24 cellular contexts compared by ENCODE assay signal in genomic region chr4:166386491-166387367, GRCh38.
DNase-seq lines count a peak whose midpoint lies in the region; ATAC-seq, FAIRE-seq and TF ChIP-seq lines count a peak whose summit lies in the region.
"Had no signal": no experiment of that assay in that cellular context is flagged by ENCODE, and none has a peak within 500 bp of the region (broad histone marks: within the 10 kb centered on the region; RNA-seq: fewer than 3 reads in every experiment).

No MANE protein-coding gene starts in this region.

- TF ChIP-seq CTCF in HepG2 (CRISPR knock-in tag; IDR thresholded peaks at IDR 0.05), result no peak
- TF ChIP-seq CTCF in right lobe of liver (IDR thresholded peaks at IDR 0.05), result no peak
- no peak for TF ChIP-seq CTCF in K562 (IDR thresholded peaks at IDR 0.05 in 2 of 3, conservative IDR thresholded peaks at IDR 0.05 in 1 of 3; ENCODE audit: insufficient read depth in 2 of 3, low read depth in 1 of 3, low read length in 3 of 3)

- no peaks in the 10 kb centered on the region for H3K9me1 ChIP-seq in K562 (ENCODE audit: control insufficient read depth, insufficient read depth, low read length)

- H2AFZ ChIP-seq in HepG2 (ENCODE audit: low read length), result no peak overlapping the region
- H2AFZ ChIP-seq in K562 (ENCODE audit: low read depth, low read length), result no peak overlapping the region

- TF ChIP-seq POLR2A in HepG2 (IDR thresholded peaks at IDR 0.05; ENCODE audit: insufficient read depth in 1 of 2, low read depth in 2 of 2, low read length in 2 of 2) (no peak), right lobe of liver (IDR thresholded peaks at IDR 0.05) (no peak), K562 (conservative IDR thresholded peaks at IDR 0.05) (no peak)

- H3K79me2 ChIP-seq in HepG2 (ENCODE audit: insufficient read depth, low read length) (no peaks in the 10 kb centered on the region), K562 (ENCODE audit: control insufficient read depth, insufficient read depth, low read length) (no peaks in the 10 kb centered on the region)

- H3K36me3 ChIP-seq in HepG2 (replicated peaks in 1 of 2; ENCODE audit: control insufficient read depth in 1 of 2, insufficient read depth in 2 of 2, low read length in 2 of 2), result no peaks in the 10 kb centered on the region
- no peaks in the 10 kb centered on the region for H3K36me3 ChIP-seq in right lobe of liver
- no peaks in the 10 kb centered on the region for H3K36me3 ChIP-seq in K562 (ENCODE audit: control insufficient read depth, insufficient read depth, low read length)
- H3K36me3 ChIP-seq: adrenal gland, transverse colon had no signal

- CTCF ChIA-PET in HepG2 (lab: Yijun Ruan, JAX; ENCODE audit: low intra/inter-chr PET ratio, low total read pairs), result no interaction called here
- CTCF ChIA-PET in K562 (lab: Yijun Ruan, JAX; ENCODE audit: low intra/inter-chr PET ratio), result no interaction called here

- no peaks in the 10 kb centered on the region for H4K20me1 ChIP-seq in HepG2 (ENCODE audit: insufficient read depth, low read length)
- H4K20me1 ChIP-seq in K562 (replicated peaks; ENCODE audit: control insufficient read depth, insufficient read depth, low read length), result no peaks in the 10 kb centered on the region

- H3K36me3 Mint-ChIP-seq in activated T-helper 2 cell treated with anti-CD3 and anti-CD28 coated beads, Interferon-gamma antibody, Interleukin-2, Interleukin-4, amounts not matched to agents 10 μg/mL and 5 μg/mL and 100 μg/mL, durations not matched to agents 14 hours and 24 hours and 36 hours (ENCODE audit: low read depth), result no peaks in the 10 kb centered on the region
- H3K36me3 Mint-ChIP-seq: naive B cell had no signal

- H3K27me3 ChIP-seq in HepG2 (ENCODE audit: control insufficient read depth in 1 of 2, insufficient read depth in 2 of 2, low read length in 2 of 2), result no peaks in the 10 kb centered on the region
- no peaks in the 10 kb centered on the region for H3K27me3 ChIP-seq in right lobe of liver
- no peaks in the 10 kb centered on the region for H3K27me3 ChIP-seq in K562 (ENCODE audit: control insufficient read depth in 2 of 2, insufficient read depth in 2 of 2, low read length in 2 of 2)
- H3K27me3 ChIP-seq: adrenal gland, transverse colon had no signal

- ATAC-seq in HepG2 (no peak), right lobe of liver (no peak), K562 (no peak), GM21737 (IDR thresholded peaks at IDR 0.05; ENCODE audit: unreplicated experiment) (no peak)
- ATAC-seq: Panc1; right cardiac atrium; stimulated activated naive CD8-positive, alpha-beta T cell treated with anti-CD3 and anti-CD28 coated beads, Interleukin-15, Interleukin-2, amounts not matched to agents 100 U/mL and 50 U/mL, for 24 hours had no signal

- no peak for DNase-seq in HepG2 (ENCODE audit: low spot score)
- no peak for DNase-seq in right lobe of liver
- DNase-seq in NAMALWA (ENCODE audit: low spot score), result peak; percentile 4
- no peak for DNase-seq in K562 (ENCODE audit: extremely low read depth in 1 of 4, low spot score in 3 of 4)
- no peak for DNase-seq in cerebellar nuclear complex (lab: John Stamatoyannopoulos, UW)
- no peak for DNase-seq in activated effector memory CD4-positive, alpha-beta T cell treated with Interleukin-2 at 50 U/mL for 16 hours
- DNase-seq in activated T-helper 2 cell treated with anti-CD3 and anti-CD28 coated beads, Interferon-gamma antibody, Interleukin-2, Interleukin-4, amounts not matched to agents 10 μg/mL and 5 μg/mL and 100 μg/mL, durations not matched to agents 14 hours and 24 hours and 36 hours (ENCODE audit: low spot score), result no peak
- DNase-seq: activated CD4-positive, alpha-beta T cell treated with anti-CD3 and anti-CD28 coated beads for 4 hours; activated effector memory CD4-positive, alpha-beta T cell treated with anti-CD3 and anti-CD28 coated beads, Interleukin-2, amount 50 U/mL, for 16 hours; adrenal gland; CD4-positive, alpha-beta T cell; effector memory CD4-positive, alpha-beta T cell; hippocampal formation; MM.1S; naive B cell; NCI-H1930; right cardiac atrium; stimulated activated naive CD8-positive, alpha-beta T cell treated with anti-CD3 and anti-CD28 coated beads, Interleukin-15, Interleukin-2, amounts not matched to agents 100 U/mL and 50 U/mL, for 24 hours; transverse colon had no signal

- POLR2A ChIA-PET in HepG2 (lab: Yijun Ruan, JAX) (no interaction called here), K562 (lab: Yijun Ruan, JAX) (no interaction called here)

- H3K4me2 ChIP-seq in HepG2 (ENCODE audit: low read depth, low read length) (no peak overlapping the region), K562 (ENCODE audit: insufficient read depth, low read length) (no peak overlapping the region)

- WGBS in HepG2 (ENCODE audit: low lambda C conversion rate), result 7% methylated on average over 6 of the region's 6 CpGs
- WGBS in right lobe of liver (ENCODE audit: insufficient coverage, low coverage, low lambda C conversion rate, missing lambda C conversion rate), result 46% methylated on average over 6 of the region's 6 CpGs
- 2% methylated on average over 6 of the region's 6 CpGs for WGBS in K562 (ENCODE audit: insufficient coverage, low coverage, missing lambda C conversion rate)

- H3K27ac ChIP-seq in HepG2 (ENCODE audit: extremely low read length, insufficient read depth, low read length) (no peak overlapping the region), right lobe of liver (no peak overlapping the region), K562 (ENCODE audit: extremely low read depth, low read depth, low read length) (no peak overlapping the region)
- H3K27ac ChIP-seq: adrenal gland, transverse colon had no signal

- H3K27me3 Mint-ChIP-seq in activated T-helper 2 cell treated with anti-CD3 and anti-CD28 coated beads, Interferon-gamma antibody, Interleukin-2, Interleukin-4, amounts not matched to agents 10 μg/mL and 5 μg/mL and 100 μg/mL, durations not matched to agents 14 hours and 24 hours and 36 hours (ENCODE audit: low read depth), result no peaks in the 10 kb centered on the region
- H3K27me3 Mint-ChIP-seq: CD4-positive, alpha-beta T cell; central memory CD8-positive, alpha-beta T cell; naive B cell had no signal

- intact Hi-C loops in HepG2 (cut with micrococcal nuclease; ENCODE audit: unreplicated experiment), result no loop called here
- intact Hi-C loops in right lobe of liver (cut with DNase I), result no loop called here
- intact Hi-C loops in K562 (cut with micrococcal nuclease), result no loop called here
- intact Hi-C loops in activated T-helper 2 cell treated with anti-CD3 and anti-CD28 coated beads, Interferon-gamma antibody, Interleukin-2, Interleukin-4, amounts not matched to agents 10 μg/mL and 5 μg/mL and 100 μg/mL, durations not matched to agents 14 hours and 24 hours and 36 hours (cut with micrococcal nuclease), result no loop called here

- in situ Hi-C loops in HepG2 (cut with HindIII; ENCODE audit: extremely low pct_ligation_motif_present, low pct_unique_long_range_greater_than_20kb) (no loop called here), K562 (cut with MboI) (no loop called here)

- no peak for TF ChIP-seq RAD21 in HepG2 (CRISPR knock-in tag; IDR thresholded peaks at IDR 0.05)
- TF ChIP-seq RAD21 in K562 (CRISPR knock-in tag; conservative IDR thresholded peaks at IDR 0.05 in 1 of 2, IDR thresholded peaks at IDR 0.05 in 1 of 2), result no peak

- H3K9ac ChIP-seq in HepG2 (ENCODE audit: insufficient read depth, low read depth, low read length) (no peak overlapping the region), K562 (ENCODE audit: insufficient read depth in 1 of 2, low read depth in 2 of 2, low read length in 2 of 2) (no peak overlapping the region)

- H3K9me3 ChIP-seq in HepG2 (ENCODE audit: low read length), result no peaks in the 10 kb centered on the region
- no peaks in the 10 kb centered on the region for H3K9me3 ChIP-seq in right lobe of liver
- H3K9me3 ChIP-seq in K562 (replicated peaks; ENCODE audit: control insufficient read depth, insufficient read depth, low read depth, low read length), result no peaks in the 10 kb centered on the region
- H3K9me3 ChIP-seq: adrenal gland, transverse colon had no signal

- no peak overlapping the region for H3K4me3 Mint-ChIP-seq in activated T-helper 2 cell treated with anti-CD3 and anti-CD28 coated beads, Interferon-gamma antibody, Interleukin-2, Interleukin-4, amounts not matched to agents 10 μg/mL and 5 μg/mL and 100 μg/mL, durations not matched to agents 14 hours and 24 hours and 36 hours (ENCODE audit: low read depth)
- H3K4me3 Mint-ChIP-seq: CD4-positive, alpha-beta T cell; central memory CD8-positive, alpha-beta T cell; naive B cell had no signal

- H3K4me3 ChIP-seq in HepG2 (replicated peaks in 1 of 3; ENCODE audit: insufficient read depth in 1 of 3, low read depth in 2 of 3, low read length in 3 of 3) (no peak overlapping the region), right lobe of liver (no peak overlapping the region), K562 (no peak overlapping the region)
- H3K4me3 ChIP-seq: adrenal gland, lung, transverse colon had no signal

- H3K4me1 Mint-ChIP-seq in activated T-helper 2 cell treated with anti-CD3 and anti-CD28 coated beads, Interferon-gamma antibody, Interleukin-2, Interleukin-4, amounts not matched to agents 10 μg/mL and 5 μg/mL and 100 μg/mL, durations not matched to agents 14 hours and 24 hours and 36 hours (ENCODE audit: low read depth), result no peaks in the 10 kb centered on the region
- H3K4me1 Mint-ChIP-seq: central memory CD8-positive, alpha-beta T cell; naive B cell had no signal

- H3K9me3 Mint-ChIP-seq in activated T-helper 2 cell treated with anti-CD3 and anti-CD28 coated beads, Interferon-gamma antibody, Interleukin-2, Interleukin-4, amounts not matched to agents 10 μg/mL and 5 μg/mL and 100 μg/mL, durations not matched to agents 14 hours and 24 hours and 36 hours, result peaks cover 10% of the 10 kb centered on the region

- H3K27ac Mint-ChIP-seq in activated T-helper 2 cell treated with anti-CD3 and anti-CD28 coated beads, Interferon-gamma antibody, Interleukin-2, Interleukin-4, amounts not matched to agents 10 μg/mL and 5 μg/mL and 100 μg/mL, durations not matched to agents 14 hours and 24 hours and 36 hours, result no peak overlapping the region
- H3K27ac Mint-ChIP-seq: CD4-positive, alpha-beta T cell had no signal

- BruUV-seq in HepG2 (replicated peaks; lab: Mats Ljungman, UMichigan), result no TSS peak
- BruUV-seq in K562 (replicated peaks; lab: Mats Ljungman, UMichigan), result no TSS peak

- no peaks in the 10 kb centered on the region for H3K4me1 ChIP-seq in HepG2 (ENCODE audit: insufficient read depth, low read length)
- no peaks in the 10 kb centered on the region for H3K4me1 ChIP-seq in right lobe of liver
- H3K4me1 ChIP-seq in K562 (replicated peaks in 1 of 2; ENCODE audit: control insufficient read depth in 2 of 2, insufficient read depth in 2 of 2, low read length in 2 of 2), result no peaks in the 10 kb centered on the region
- H3K4me1 ChIP-seq: adrenal gland, transverse colon had no signal

- TF ChIP-seq EP300 in HepG2 (IDR thresholded peaks at IDR 0.05; ENCODE audit: low read depth in 2 of 2, low read length in 2 of 2) (no peak), HepG2 (CRISPR knock-in tag; IDR thresholded peaks at IDR 0.05; ENCODE audit: borderline replicate concordance) (no peak), K562 (IDR thresholded peaks at IDR 0.05; ENCODE audit: low read length) (no peak)

- FAIRE-seq in HepG2 (lab: Jason Lieb, UNC) (no peak), K562 (lab: Jason Lieb, UNC) (no peak)
- FAIRE-seq: keratinocyte had no signal

TF ChIP-seq in HepG2, 621 proteins besides CTCF, POLR2A, EP300 and RAD21 (continues in another document):
- TF ChIP-seq PHF8 (CRISPR knock-in tag; IDR thresholded peaks at IDR 0.05), result no peak

TF ChIP-seq in K562, 482 proteins besides CTCF, POLR2A, EP300 and RAD21 (continues in another document):
- TF ChIP-seq RFX1 (IDR thresholded peaks at IDR 0.05), result peak; percentile 74

Comparison
In these comparisons a context has a peak if more than half of its experiments do, and no peak if none do; other contexts are left out.
1. Of the 241 proteins assayed by ChIP-seq in both HepG2 and K562: peak only in HepG2: none; only in K562: none; in both: RFX1; in neither: 240.